Comparison of ENCODE assay signal across 1 cellular context in the genomic region with DNA sequence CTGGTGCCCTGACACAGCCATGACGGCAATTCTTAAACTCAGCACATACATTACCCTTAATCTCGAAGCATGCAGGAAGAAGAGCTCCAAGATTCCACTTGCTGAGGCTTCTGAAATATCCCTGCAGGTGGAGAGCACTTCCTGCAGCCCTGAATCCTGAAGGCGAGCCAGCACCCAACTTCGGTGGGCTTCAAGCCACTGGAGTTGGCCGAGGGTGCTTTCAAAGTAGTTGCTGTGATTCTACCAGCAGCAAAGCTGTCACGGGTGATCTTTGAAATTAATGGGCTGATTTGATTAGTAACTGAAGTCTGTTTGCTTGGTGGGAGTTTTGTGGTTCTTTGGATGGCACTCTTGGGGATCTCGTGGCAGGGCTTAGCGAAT.
TF ChIP-seq lines count a peak whose summit lies in the region.

No MANE protein-coding gene starts in this region.

TF ChIP-seq in HepG2, 621 proteins besides CTCF, POLR2A, EP300 and RAD21:
- TF ChIP-seq ZBTB38 (CRISPR knock-in tag; IDR thresholded peaks at IDR 0.05) = 0 out of 2 replicates have a peak, but pooled peaks have one; percentile 12
- TF ChIP-seq CHCHD3 (CRISPR knock-in tag; IDR thresholded peaks at IDR 0.05) = no peak
